Comparison of ENCODE assay signal across 2 cellular contexts in genomic region chr2:120549841-120550240, GRCh38.
TF ChIP-seq lines count a peak whose summit lies in the region.

No MANE protein-coding gene starts in this region.

TF ChIP-seq in IMR-90, 13 proteins besides CTCF, POLR2A, EP300 and RAD21 (continued from another document):
- TF ChIP-seq RCOR1 (IDR thresholded peaks at IDR 0.05; ENCODE audit: insufficient replicate concordance, low read length) (no peak), ELK1 (IDR thresholded peaks at IDR 0.05; ENCODE audit: borderline replicate concordance, low read depth, low read length) (no peak), SMC3 (IDR thresholded peaks at IDR 0.05; ENCODE audit: low read depth, low read length) (no peak), MAFK (IDR thresholded peaks at IDR 0.05; ENCODE audit: low read depth, low read length) (no peak), USF2 (IDR thresholded peaks at IDR 0.05; ENCODE audit: low read depth, low read length) (no peak), BHLHE40 (IDR thresholded peaks at IDR 0.05; ENCODE audit: low read depth, low read length) (no peak), MAZ (IDR thresholded peaks at IDR 0.05; ENCODE audit: borderline replicate concordance, low read depth, low read length) (no peak), CHD1 (IDR thresholded peaks at IDR 0.05; ENCODE audit: low read depth, low read length) (no peak), MXI1 (IDR thresholded peaks at IDR 0.05; ENCODE audit: borderline replicate concordance, low read depth, low read length) (no peak)

TF ChIP-seq in HepG2, 621 proteins besides CTCF, POLR2A, EP300 and RAD21:
- TF ChIP-seq TEF (CRISPR knock-in tag; IDR thresholded peaks at IDR 0.05) (no peak), POGK (CRISPR knock-in tag; conservative IDR thresholded peaks at IDR 0.05) (0 out of 2 replicates have a peak, but pooled peaks have one; percentile 21), MTF2 (CRISPR knock-in tag; IDR thresholded peaks at IDR 0.05; ENCODE audit: borderline replicate concordance) (no peak), TRIM22 (IDR thresholded peaks at IDR 0.05) (no peak), HHEX (CRISPR knock-in tag; IDR thresholded peaks at IDR 0.05) (no peak), BCL3 (CRISPR knock-in tag; IDR thresholded peaks at IDR 0.05) (0 out of 2 replicates have a peak, but pooled peaks have one; percentile 1), SNAPC2 (CRISPR knock-in tag; IDR thresholded peaks at IDR 0.05) (no peak), SRSF1 (optimal IDR thresholded peaks at IDR 0.05; ENCODE audit: low read depth, low read length) (no peak), FUBP1 (CRISPR knock-in tag; IDR thresholded peaks at IDR 0.05; ENCODE audit: borderline replicate concordance) (no peak), ZNF629 (CRISPR knock-in tag; conservative IDR thresholded peaks at IDR 0.05) (peak; percentile 85)
